In the genomic region with DNA sequence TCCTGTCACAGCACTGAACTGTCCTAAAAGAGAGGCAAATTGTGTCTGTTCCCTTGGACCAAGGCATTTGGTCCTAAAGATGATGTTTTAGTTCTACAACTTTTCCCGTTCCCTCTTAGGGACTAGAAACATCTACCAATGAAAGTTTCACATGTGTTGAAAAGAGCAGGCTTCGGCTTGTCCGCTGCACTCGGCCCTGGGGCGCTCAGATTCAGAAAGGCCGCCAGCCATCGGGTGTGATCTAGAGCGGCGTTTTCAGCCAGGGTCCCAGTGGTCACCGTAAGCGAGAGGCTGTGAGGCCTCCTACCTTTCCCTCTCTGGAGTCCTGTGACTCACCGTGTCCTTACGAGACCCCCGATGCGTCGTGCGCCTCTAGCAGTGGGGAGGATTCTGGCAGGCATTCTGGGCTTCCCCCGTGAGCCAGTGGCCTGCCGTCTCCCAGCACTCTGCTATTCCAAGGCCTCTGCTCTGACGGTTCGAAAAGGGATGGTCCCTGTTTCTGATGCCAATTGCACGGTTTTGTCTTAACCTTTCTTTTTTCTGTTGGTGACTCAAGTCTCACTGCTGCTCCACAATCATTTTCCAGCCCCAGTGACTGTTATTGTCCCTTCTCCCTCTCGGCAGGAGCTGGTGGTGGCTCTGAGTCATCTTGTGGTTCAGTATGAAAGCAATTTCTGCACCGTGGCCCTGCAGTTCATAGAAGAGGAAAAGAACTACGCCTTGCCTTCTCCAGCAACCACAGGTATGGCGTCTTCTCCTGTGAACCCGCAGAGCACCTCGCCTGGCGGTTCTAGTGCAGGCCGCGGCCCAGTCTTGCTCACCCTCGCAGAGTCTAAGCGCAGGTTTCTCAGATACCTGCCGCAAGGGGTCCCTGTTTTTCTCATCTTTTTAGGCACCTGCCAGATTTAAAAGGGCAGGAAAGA, we compare ENCODE assay signal across 7 cellular contexts.
A peak's percentile ranks its signal among the peaks of the same experiment; 100 is the strongest.
DNase-seq lines count a peak whose midpoint lies in the region; ATAC-seq lines count a peak whose summit lies in the region.

No MANE protein-coding gene starts in this region.

- peak; percentile 30 for ATAC-seq in HG03565 (IDR thresholded peaks at IDR 0.05; ENCODE audit: unreplicated experiment)

- DNase-seq in GM19238 (ENCODE audit: insufficient read length, low spot score) (peak; percentile 53), T1000 (lab: John Stamatoyannopoulos, UW) (peak; percentile 76), astrocyte of the hippocampus (ENCODE audit: low read depth, low spot score) (peak; percentile 97), lung microvascular endothelial cell (ENCODE audit: low read depth in 2 of 2) (peak; percentile 35 to 87), NCI-H526 (lab: John Stamatoyannopoulos, UW) (no peak)
- peak; percentile 43 to 66 for DNase-seq in stimulated activated CD8-positive, alpha-beta memory T cell treated with anti-CD3 and anti-CD28 coated beads, Interleukin-15, amount 100 ng/mL, for 4 hours (ENCODE audit: low read depth in 2 of 2)

Comparison
In these comparisons a context has a peak if more than half of its experiments do, and no peak if none do; other contexts are left out.
1. DNase-seq: peak in GM19238 (single experiment), T1000 (single experiment), astrocyte of the hippocampus (single experiment), lung microvascular endothelial cell (2 of 2) and stimulated activated CD8-positive, alpha-beta memory T cell treated with anti-CD3 and anti-CD28 coated beads, Interleukin-15, amount 100 ng/mL, for 4 hours (2 of 2); none in NCI-H526 (0 of 2).